ENCODE assay signal across 9 cellular contexts in genomic region chr3:120160050-120160449, GRCh38.
DNase-seq lines count a peak whose midpoint lies in the region; ATAC-seq and TF ChIP-seq lines count a peak whose summit lies in the region.
"Had no signal": no experiment of that assay in that cellular context is flagged by ENCODE, and none has a peak within 500 bp of the region (broad histone marks: within the 10 kb centered on the region; RNA-seq: fewer than 3 reads in every experiment).

No MANE protein-coding gene starts in this region.

- WGBS in endodermal cell (ENCODE audit: insufficient coverage in 1 of 2, insufficient read length in 1 of 2), 2 experiments = 90% methylated on average over 1 of the region's 1 CpG

- TF ChIP-seq CTCF in retinal pigment epithelial cell (conservative IDR thresholded peaks at IDR 0.05; ENCODE audit: low read depth, low read length) (no peak), endodermal cell (conservative IDR thresholded peaks at IDR 0.05) (no peak)
- TF ChIP-seq CTCF in CD8-positive, alpha-beta T cell (IDR thresholded peaks at IDR 0.05) = no peak

- H3K9me3 Mint-ChIP-seq in endodermal cell = peaks cover 12% of the 10 kb centered on the region
- H3K9me3 Mint-ChIP-seq in CD8-positive, alpha-beta T cell = peaks cover 9% of the 10 kb centered on the region

- CTCF ChIA-PET in CD8-positive, alpha-beta T cell (lab: Charles Lee) = interaction anchor here (1.2 kb wide), 1 partner anchor 13 kb away, joined by 4 read pairs; no protein-coding TSS in a partner anchor

- DNase-seq in GM03348 (ENCODE audit: low spot score) (peak; percentile 91), RKO (ENCODE audit: low spot score) (peak; percentile 35), fibroblast of peridontal ligament (ENCODE audit: extremely low read depth) (peak; percentile 100), retinal pigment epithelial cell (ENCODE audit: low read depth) (peak; percentile 71), endodermal cell (no peak)
- no peak for DNase-seq in stimulated activated CD4-positive, alpha-beta T cell treated with anti-CD3 and anti-CD28 coated beads, Interleukin-4, amount 100 ng/mL, for 1 hour
- no peak for DNase-seq in CD8-positive, alpha-beta T cell

- H3K4me3 ChIP-seq in retinal pigment epithelial cell (ENCODE audit: low read length) (no peak overlapping the region), endodermal cell (ENCODE audit: low read length) (no peak overlapping the region)
- H3K4me3 ChIP-seq in CD8-positive, alpha-beta T cell (ENCODE audit: low read depth, low read length) = no peak overlapping the region

- no peaks in the 10 kb centered on the region for H3K36me3 ChIP-seq in endodermal cell (ENCODE audit: control insufficient read depth, insufficient read depth, low read length)
- H3K36me3 ChIP-seq in CD8-positive, alpha-beta T cell (ENCODE audit: insufficient read depth, low read length) = no peaks in the 10 kb centered on the region

- POLR2A ChIA-PET in CD8-positive, alpha-beta T cell (lab: Charles Lee) = no interaction called here

- no peak overlapping the region for H3K27ac Mint-ChIP-seq in endodermal cell
- H3K27ac Mint-ChIP-seq in CD8-positive, alpha-beta T cell = no peak overlapping the region
- H3K27ac Mint-ChIP-seq: memory B cell had no signal

- intact Hi-C loops in CD8-positive, alpha-beta T cell (cut with DNase I, micrococcal nuclease) = no loop called here

- H3K9ac ChIP-seq in endodermal cell (ENCODE audit: extremely low read depth, low read length, poor library complexity, severe bottlenecking) = no peak overlapping the region

- no peaks in the 10 kb centered on the region for H3K27me3 Mint-ChIP-seq in endodermal cell (ENCODE audit: insufficient read depth)
- H3K27me3 Mint-ChIP-seq in CD8-positive, alpha-beta T cell (ENCODE audit: low read depth) = no peaks in the 10 kb centered on the region

- no peaks in the 10 kb centered on the region for H3K27me3 ChIP-seq in endodermal cell (ENCODE audit: control insufficient read depth, insufficient read depth, low read length, poor library complexity, severe bottlenecking)
- no peaks in the 10 kb centered on the region for H3K27me3 ChIP-seq in CD8-positive, alpha-beta T cell (ENCODE audit: insufficient read depth, low read length)

- no peaks in the 10 kb centered on the region for H3K4me1 ChIP-seq in endodermal cell (ENCODE audit: control insufficient read depth, insufficient read depth, low read length)
- no peaks in the 10 kb centered on the region for H3K4me1 ChIP-seq in CD8-positive, alpha-beta T cell (ENCODE audit: insufficient read depth, low read length)

- H3K4me1 Mint-ChIP-seq in endodermal cell = peaks cover 21% of the 10 kb centered on the region
- no peaks in the 10 kb centered on the region for H3K4me1 Mint-ChIP-seq in CD8-positive, alpha-beta T cell (ENCODE audit: low read depth)

- peaks cover 15% of the 10 kb centered on the region for H3K9me3 ChIP-seq in endodermal cell (ENCODE audit: control insufficient read depth, low read length)
- H3K9me3 ChIP-seq in CD8-positive, alpha-beta T cell (ENCODE audit: low read length) = no peaks in the 10 kb centered on the region

- no peak overlapping the region for H3K4me3 Mint-ChIP-seq in endodermal cell
- H3K4me3 Mint-ChIP-seq in CD8-positive, alpha-beta T cell = no peak overlapping the region
- H3K4me3 Mint-ChIP-seq: memory B cell had no signal

- H3K36me3 Mint-ChIP-seq in endodermal cell (ENCODE audit: low read depth) = peaks cover 3% of the 10 kb centered on the region
- peaks cover 5% of the 10 kb centered on the region for H3K36me3 Mint-ChIP-seq in CD8-positive, alpha-beta T cell

- no peak overlapping the region for H3K27ac ChIP-seq in endodermal cell (ENCODE audit: low read depth, low read length)
- no peak overlapping the region for H3K27ac ChIP-seq in CD8-positive, alpha-beta T cell (ENCODE audit: low read depth, low read length)

- ATAC-seq in HG03196 (IDR thresholded peaks at IDR 0.05; ENCODE audit: unreplicated experiment) = no peak
- ATAC-seq in CD8-positive, alpha-beta T cell = no peak

Comparison
In these comparisons a context has a peak if more than half of its experiments do, and no peak if none do; other contexts are left out.
1. DNase-seq: peak in GM03348 (single experiment), RKO (single experiment), fibroblast of peridontal ligament (single experiment) and retinal pigment epithelial cell (single experiment); none in endodermal cell (single experiment), stimulated activated CD4-positive, alpha-beta T cell treated with anti-CD3 and anti-CD28 coated beads, Interleukin-4, amount 100 ng/mL, for 1 hour (single experiment) and CD8-positive, alpha-beta T cell (0 of 7).